29 cellular contexts compared by ENCODE assay signal in the genomic region with DNA sequence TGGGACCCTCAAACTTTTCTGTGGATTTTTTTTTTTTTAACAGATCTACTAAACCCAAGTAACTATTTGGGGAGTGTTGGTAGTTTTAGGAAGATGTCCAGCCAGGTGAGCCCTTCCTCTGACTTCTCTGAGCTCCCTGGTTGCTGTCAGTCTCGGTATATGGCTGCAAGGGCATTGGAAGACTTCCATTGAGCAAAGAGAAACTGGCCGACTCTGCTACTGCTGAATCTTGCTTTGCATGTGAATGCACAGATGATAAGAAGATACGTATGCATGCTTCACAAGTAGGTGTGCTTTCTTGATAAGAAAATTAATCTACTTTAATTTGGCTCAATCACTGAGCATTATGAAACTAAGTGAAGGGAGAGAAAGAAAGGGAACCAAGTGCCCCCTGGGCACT. TPM values are rescaled to one million over a fixed set of nuclear protein-coding genes. Genes with fewer than 3 reads are reported as not detected.
"Had no signal": no experiment of that assay in that cellular context is flagged by ENCODE, and none has a peak within 500 bp of the region (broad histone marks: within the 10 kb centered on the region; RNA-seq: fewer than 3 reads in every experiment).

No MANE protein-coding gene starts in this region.

- H3K4me3 ChIP-seq: ascending aorta, body of pancreas, MG63, SJCRH30 had no signal

- DNase-seq: activated CD4-positive, alpha-beta T cell treated with anti-CD3 and anti-CD28 coated beads for 4 hours; activated CD8-positive, alpha-beta memory T cell treated with anti-CD3 and anti-CD28 coated beads, Interleukin-2, amount 50 U/mL, for 48 hours; activated CD8-positive, alpha-beta T cell treated with anti-CD3 and anti-CD28 coated beads, Interleukin-2, amount 10 ng/mL, durations not matched to agents 7 days and 5 days; activated naive CD4-positive, alpha-beta T cell treated with anti-CD3 and anti-CD28 coated beads, Interleukin-2, amount 50 U/mL, for 16 hours; activated T-cell treated with anti-CD3 and anti-CD28 coated beads, Interleukin-2, amount 50 U/mL, for 1 hour; amniotic stem cell; body of pancreas; central memory CD4-positive, alpha-beta T cell; MG63; MV-4-11; NCI-H1092 treated with DMSO at 0.1 percent for 48 hours; NCI-H1417 treated with DMSO at 0.1 percent for 48 hours; NCI-H1694; NCI-H2029; NCI-H2107; NCI-H345; NCI-H510A treated with DMSO at 0.1 percent for 48 hours; NCI-H748 treated with DMSO at 0.1 percent for 48 hours; NK-92 treated with Interleukin-12 subunit alpha and Interleukin-12 subunit beta, amount 100 ng/mL, for 24 hours; OCI-M1; Right ventricle myocardium superior; SJCRH30; SK-N-SH; T-helper 1 cell had no signal

- H3K4me1 ChIP-seq: ascending aorta, body of pancreas, SJCRH30 had no signal

- H3K9me3 ChIP-seq: ascending aorta, SJCRH30, SK-N-SH had no signal

- H3K36me3 ChIP-seq: ascending aorta, MG63, SJCRH30 had no signal

- H3K27ac ChIP-seq: ascending aorta, body of pancreas, RWPE1, SJCRH30 had no signal

- FAIRE-seq: bronchial epithelial cell had no signal

- ATAC-seq: activated CD4-positive, CD25-positive, alpha-beta regulatory T cell treated with anti-CD3 and anti-CD28 coated beads, Interleukin-2, amount 50 U/mL, for 24 hours; activated CD8-positive, alpha-beta T cell treated with anti-CD3 and anti-CD28 coated beads, Interleukin-2, amount 10 ng/mL, durations not matched to agents 7 days and 5 days; body of pancreas; Panc1 had no signal

- H3K4me2 ChIP-seq: SK-N-SH had no signal

- H3K9ac ChIP-seq: SK-N-SH had no signal

- H3K27me3 ChIP-seq: ascending aorta, body of pancreas, SJCRH30 had no signal

RNA-seq across cellular contexts. Expression of a gene that starts 51.1 kb away (rescaled TPM):
- total RNA-seq: activated CD8-positive, alpha-beta T cell treated with anti-CD3 and anti-CD28 coated beads, Interleukin-2, amount 10 ng/mL, durations not matched to agents 7 days and 5 days; ascending aorta; Right ventricle myocardium superior had no signal
- polyA plus RNA-seq: SK-N-SH had no signal
